ENCODE assay signal across 22 cellular contexts in genomic region chr16:80463776-80464175, GRCh38.
DNase-seq lines count a peak whose midpoint lies in the region; ATAC-seq and TF ChIP-seq lines count a peak whose summit lies in the region.
"Had no signal": no experiment of that assay in that cellular context is flagged by ENCODE, and none has a peak within 500 bp of the region (broad histone marks: within the 10 kb centered on the region; RNA-seq: fewer than 3 reads in every experiment).

No MANE protein-coding gene starts in this region.

- H3K36me3 Mint-ChIP-seq in activated CD8-positive, alpha-beta T cell treated with anti-CD3 and anti-CD28 coated beads for 36 hours (ENCODE audit: low read depth) = no peaks in the 10 kb centered on the region
- H3K36me3 Mint-ChIP-seq: CD8-positive, alpha-beta T cell had no signal

- peaks cover 4% of the 10 kb centered on the region for H3K27me3 Mint-ChIP-seq in activated CD8-positive, alpha-beta T cell treated with anti-CD3 and anti-CD28 coated beads for 36 hours

- intact Hi-C loops in activated CD8-positive, alpha-beta T cell treated with anti-CD3 and anti-CD28 coated beads for 36 hours (cut with micrococcal nuclease) = no loop called here

- POLR2A ChIA-PET in activated CD8-positive, alpha-beta T cell treated with anti-CD3 and anti-CD28 coated beads for 36 hours (lab: Charles Lee) = no interaction called here

- peak overlapping the region; percentile 78 for H3K27ac ChIP-seq in VCaP
- H3K27ac ChIP-seq: A549, C4-2B had no signal

- DNase-seq in Caki2 (ENCODE audit: low read depth) = peak; percentile 87
- DNase-seq in kidney tubule cell (ENCODE audit: low spot score) = peak; percentile 77
- DNase-seq in retina = peak; percentile 54
- no peak for DNase-seq in activated CD4-positive, alpha-beta T cell treated with anti-CD3 and anti-CD28 coated beads for 48 hours
- DNase-seq in activated gamma-delta T cell (lab: John Stamatoyannopoulos, UW) = no peak
- DNase-seq in activated CD8-positive, alpha-beta T cell treated with anti-CD3 and anti-CD28 coated beads for 36 hours = no peak
- DNase-seq: CD8-positive, alpha-beta T cell; DND-41; KBM-7; MV-4-11; NCI-H1105; NCI-H1436 treated with DMSO at 0.1 percent for 48 hours; NCI-H187 treated with DMSO at 0.1 percent for 48 hours; NCI-H2171 treated with DMSO at 0.1 percent for 48 hours; NCI-H345; NCI-H524 treated with DMSO at 0.1 percent for 48 hours; NCI-H774; SK-N-SH had no signal

- H3K4me1 Mint-ChIP-seq in activated CD8-positive, alpha-beta T cell treated with anti-CD3 and anti-CD28 coated beads for 36 hours (ENCODE audit: low read depth) = no peaks in the 10 kb centered on the region

- ATAC-seq in activated CD8-positive, alpha-beta T cell treated with anti-CD3 and anti-CD28 coated beads for 36 hours = no peak
- ATAC-seq: A549; CD8-positive, alpha-beta T cell had no signal

- CTCF ChIA-PET in activated CD8-positive, alpha-beta T cell treated with anti-CD3 and anti-CD28 coated beads for 36 hours (lab: Charles Lee) = interaction anchor here (0.7 kb wide), 1 partner anchor 9 kb away, joined by 3 read pairs; no protein-coding TSS in a partner anchor

- no peak overlapping the region for H3K27ac Mint-ChIP-seq in activated CD8-positive, alpha-beta T cell treated with anti-CD3 and anti-CD28 coated beads for 36 hours
- H3K27ac Mint-ChIP-seq: B cell; CD8-positive, alpha-beta T cell had no signal

- no peaks in the 10 kb centered on the region for H3K9me3 Mint-ChIP-seq in activated CD8-positive, alpha-beta T cell treated with anti-CD3 and anti-CD28 coated beads for 36 hours
- H3K9me3 Mint-ChIP-seq: CD8-positive, alpha-beta T cell had no signal

- H3K4me3 Mint-ChIP-seq in activated CD8-positive, alpha-beta T cell treated with anti-CD3 and anti-CD28 coated beads for 36 hours = no peak overlapping the region
- H3K4me3 Mint-ChIP-seq: B cell; CD8-positive, alpha-beta T cell had no signal

- in situ Hi-C loops in Caki2 (cut with HindIII; ENCODE audit: low pct_unique_long_range_greater_than_20kb, low sequenced_read_pairs) = no loop called here

- TF ChIP-seq CTCF in VCaP (conservative IDR thresholded peaks at IDR 0.05) = no peak
- TF ChIP-seq CTCF in activated CD8-positive, alpha-beta T cell treated with anti-CD3 and anti-CD28 coated beads for 36 hours (IDR thresholded peaks at IDR 0.05) = no peak

Comparison
In these comparisons a context has a peak if more than half of its experiments do, and no peak if none do; other contexts are left out.
1. DNase-seq: peak in Caki2 (single experiment), kidney tubule cell (single experiment) and retina (single experiment); none in activated CD4-positive, alpha-beta T cell treated with anti-CD3 and anti-CD28 coated beads for 48 hours (single experiment), activated gamma-delta T cell (single experiment) and activated CD8-positive, alpha-beta T cell treated with anti-CD3 and anti-CD28 coated beads for 36 hours (single experiment).